In genomic region chr2:135010200-135010942, GRCh38 we compare ENCODE assay signal across 2 cellular contexts.
A peak's percentile ranks its signal among the peaks of the same experiment; 100 is the strongest.
TF ChIP-seq lines count a peak whose summit lies in the region.

No MANE protein-coding gene starts in this region.

TF ChIP-seq in HepG2, 621 proteins besides CTCF, POLR2A, EP300 and RAD21:
- TF ChIP-seq ZNF770 (CRISPR knock-in tag; IDR thresholded peaks at IDR 0.05) = peak; percentile 44; the same call in 1 of the 2 replicates
- TF ChIP-seq CBX5 (CRISPR knock-in tag; IDR thresholded peaks at IDR 0.05; ENCODE audit: borderline replicate concordance) = no peak
- no peak for TF ChIP-seq FIP1L1 (IDR thresholded peaks at IDR 0.05; ENCODE audit: borderline replicate concordance, insufficient read depth, low read depth, low read length)

TF ChIP-seq in GM12878, 131 proteins besides CTCF, POLR2A, EP300 and RAD21:
- TF ChIP-seq JUNB (IDR thresholded peaks at IDR 0.05) = peak; percentile 24; the same call in 1 of the 2 replicates
- no peak for TF ChIP-seq IKZF1 (conservative IDR thresholded peaks at IDR 0.05)
